21 cellular contexts compared by ENCODE assay signal in the genomic region with DNA sequence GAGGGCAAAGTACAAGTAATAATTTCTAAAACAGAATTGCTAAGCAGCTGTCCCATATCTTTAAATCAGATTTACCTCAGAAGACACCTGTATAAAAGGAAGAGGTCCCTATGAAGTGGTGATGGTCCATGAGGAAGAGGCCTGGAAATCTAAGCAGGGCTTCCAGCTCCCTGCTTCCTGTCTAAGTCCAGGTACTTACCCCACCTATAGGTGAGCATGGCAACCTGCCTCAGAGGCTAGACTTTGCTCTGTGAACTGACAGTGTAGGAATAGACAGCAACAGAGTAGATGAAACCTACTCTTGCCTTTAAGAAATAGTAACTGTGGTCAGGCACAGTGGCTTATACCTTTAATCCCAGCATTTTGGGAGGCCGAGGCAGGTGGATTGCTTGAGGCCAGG. TPM values are rescaled to one million over a fixed set of nuclear protein-coding genes. Genes with fewer than 3 reads are reported as not detected.
DNase-seq lines count a peak whose midpoint lies in the region; ATAC-seq and TF ChIP-seq lines count a peak whose summit lies in the region.
"Had no signal": no experiment of that assay in that cellular context is flagged by ENCODE, and none has a peak within 500 bp of the region (broad histone marks: within the 10 kb centered on the region; RNA-seq: fewer than 3 reads in every experiment).

No MANE protein-coding gene starts in this region.

- no TSS peak for BruUV-seq in PC-3 (replicated peaks; lab: Mats Ljungman, UMichigan)

- H3K4me1 Mint-ChIP-seq in GM23338, result peaks cover 15% of the 10 kb centered on the region; the same call in 2 of the 3 replicates
- H3K4me1 Mint-ChIP-seq in naive thymus-derived CD8-positive, alpha-beta T cell, result peaks cover 20 to 63% (median 44%) of the 10 kb centered on the region in 4 donors

- TF ChIP-seq CTCF in GM23338 (conservative IDR thresholded peaks at IDR 0.05; ENCODE audit: low read depth in 2 of 2), result peak; percentile 48 to 59
- peak; percentile 45 for TF ChIP-seq CTCF in PC-3 (conservative IDR thresholded peaks at IDR 0.05; ENCODE audit: low read depth, low read length)
- no peak for TF ChIP-seq CTCF in hepatocyte (IDR thresholded peaks at IDR 0.05; ENCODE audit: poor library complexity)

- H3K27me3 ChIP-seq in GM23338 (ENCODE audit: insufficient read depth) (no peaks in the 10 kb centered on the region), PC-3 (ENCODE audit: low read length) (no peaks in the 10 kb centered on the region), hepatocyte (no peaks in the 10 kb centered on the region)
- H3K27me3 ChIP-seq: ovary, right atrium auricular region had no signal

- no peaks in the 10 kb centered on the region for H3K36me3 Mint-ChIP-seq in GM23338 (ENCODE audit: low read depth)
- peaks cover 0 to 12% (median 4%) of the 10 kb centered on the region in 3 donors for H3K36me3 Mint-ChIP-seq in naive thymus-derived CD8-positive, alpha-beta T cell

- H3K27ac ChIP-seq in GM23338 (ENCODE audit: low read depth) (no peak overlapping the region), PC-3 (ENCODE audit: low read length) (no peak overlapping the region), hepatocyte (no peak overlapping the region)
- H3K27ac ChIP-seq: ovary, right atrium auricular region had no signal

- no peaks in the 10 kb centered on the region for H3K79me2 ChIP-seq in GM23338 (replicated peaks; ENCODE audit: insufficient read depth)
- no peaks in the 10 kb centered on the region for H3K79me2 ChIP-seq in PC-3 (ENCODE audit: low read length)
- H3K79me2 ChIP-seq in hepatocyte, result no peaks in the 10 kb centered on the region

- no peak overlapping the region for H3K4me3 ChIP-seq in GM23338
- no peak overlapping the region for H3K4me3 ChIP-seq in PC-3 (ENCODE audit: low read length)
- H3K4me3 ChIP-seq in hepatocyte, result no peak overlapping the region
- H3K4me3 ChIP-seq: lung, ovary, right atrium auricular region had no signal

- H3K9me3 ChIP-seq in PC-3 (ENCODE audit: low read length) (no peaks in the 10 kb centered on the region), hepatocyte (ENCODE audit: low read depth) (no peaks in the 10 kb centered on the region)
- H3K9me3 ChIP-seq: ovary, right atrium auricular region had no signal

- no peaks in the 10 kb centered on the region for H3K9me2 ChIP-seq in GM23338 (ENCODE audit: insufficient read depth)
- no peaks in the 10 kb centered on the region for H3K9me2 ChIP-seq in PC-3 (replicated peaks; ENCODE audit: low read length)
- no peaks in the 10 kb centered on the region for H3K9me2 ChIP-seq in hepatocyte (replicated peaks; ENCODE audit: insufficient read depth)

- intact Hi-C loops in PC-3 (cut with micrococcal nuclease), result no loop called here

- H2AFZ ChIP-seq in GM23338, result no peak overlapping the region
- H2AFZ ChIP-seq in PC-3 (ENCODE audit: low read length), result no peak overlapping the region
- H2AFZ ChIP-seq in hepatocyte, result no peak overlapping the region

- no peaks in the 10 kb centered on the region for H3K36me3 ChIP-seq in GM23338 (ENCODE audit: insufficient read depth)
- no peaks in the 10 kb centered on the region for H3K36me3 ChIP-seq in PC-3 (ENCODE audit: low read depth, low read length)
- H3K36me3 ChIP-seq in hepatocyte (replicated peaks; ENCODE audit: insufficient read depth, low read depth), result no peaks in the 10 kb centered on the region
- H3K36me3 ChIP-seq: ovary, right atrium auricular region had no signal

- H3K4me1 ChIP-seq in GM23338 (ENCODE audit: insufficient read depth) (peaks cover 13% of the 10 kb centered on the region; the same call in 1 of the 2 replicates), PC-3 (ENCODE audit: insufficient read depth, low read length) (peaks cover 28% of the 10 kb centered on the region), hepatocyte (ENCODE audit: insufficient read depth) (no peaks in the 10 kb centered on the region)
- H3K4me1 ChIP-seq: right atrium auricular region had no signal

- CTCF ChIA-PET in PC-3 (lab: Charles Lee), result no interaction called here

- ATAC-seq in GM23338 (peak; percentile 97), PC-3 (no peak), GM19023 (IDR thresholded peaks at IDR 0.05; ENCODE audit: unreplicated experiment) (no peak), HG02798 (IDR thresholded peaks at IDR 0.05; ENCODE audit: poor library complexity, unreplicated experiment) (no peak)
- ATAC-seq in naive thymus-derived CD8-positive, alpha-beta T cell, result no peak
- ATAC-seq: effector memory CD8-positive, alpha-beta T cell had no signal

- WGBS in hepatocyte (ENCODE audit: low lambda C conversion rate, missing lambda C conversion rate), result 100% methylated on average over 1 of the region's 1 CpG

- peak; percentile 63 for DNase-seq in GM23338 (ENCODE audit: low spot score)
- DNase-seq in PC-3, result peak; percentile 41
- peak; percentile 39 for DNase-seq in hepatocyte (ENCODE audit: low spot score)
- DNase-seq in naive thymus-derived CD8-positive, alpha-beta T cell, result no peak
- DNase-seq in 8988T, result no peak
- no peak for DNase-seq in NCI-H1092 treated with DMSO at 0.1 percent for 48 hours (lab: John Stamatoyannopoulos, UW)
- DNase-seq: activated CD4-positive, alpha-beta T cell treated with anti-CD3 and anti-CD28 coated beads, Interleukin-2, amount 50 U/mL, for 1 hour; activated CD8-positive, alpha-beta memory T cell treated with anti-CD3 and anti-CD28 coated beads, Interleukin-2, amount 50 U/mL, for 4 hours; AML-193; COR-L47; effector memory CD8-positive, alpha-beta T cell; glutamatergic neuron; immature natural killer cell; NCI-H1048; NCI-H524; ovary; T-helper 1 cell had no signal

- H3K9ac ChIP-seq in PC-3 (ENCODE audit: low read length), result no peak overlapping the region

- H3K9me3 Mint-ChIP-seq in GM23338, result no peaks in the 10 kb centered on the region
- H3K9me3 Mint-ChIP-seq in naive thymus-derived CD8-positive, alpha-beta T cell, result peaks cover 0 to 10% (median 0%) of the 10 kb centered on the region in 9 donors
- H3K9me3 Mint-ChIP-seq: effector memory CD8-positive, alpha-beta T cell; immature natural killer cell had no signal

- H3F3A ChIP-seq in GM23338 (replicated peaks; ENCODE audit: low read depth) (no peaks in the 10 kb centered on the region), PC-3 (ENCODE audit: low read length, unreplicated experiment) (no peaks in the 10 kb centered on the region)

- no peaks in the 10 kb centered on the region for H4K20me1 ChIP-seq in GM23338 (replicated peaks; ENCODE audit: insufficient read depth)
- no peaks in the 10 kb centered on the region for H4K20me1 ChIP-seq in PC-3 (ENCODE audit: low read length)
- H4K20me1 ChIP-seq in hepatocyte (ENCODE audit: insufficient read depth, poor library complexity, severe bottlenecking), result no peaks in the 10 kb centered on the region

- H3K27me3 Mint-ChIP-seq in GM23338 (ENCODE audit: insufficient read depth, low read depth, poor library complexity), result peaks cover 5% of the 10 kb centered on the region
- no peaks in the 10 kb centered on the region for H3K27me3 Mint-ChIP-seq in naive thymus-derived CD8-positive, alpha-beta T cell
- H3K27me3 Mint-ChIP-seq: effector memory CD8-positive, alpha-beta T cell had no signal

- POLR2A ChIA-PET in PC-3 (lab: Charles Lee; ENCODE audit: unreplicated experiment), result no interaction called here
- POLR2A ChIA-PET in naive thymus-derived CD8-positive, alpha-beta T cell (lab: Charles Lee), result interaction anchor here (0.6 to 1.6 kb wide), 4 partner anchors 8 to 413 kb away, joined by 3 read pairs; a partner anchor contains a TSS

- H3K4me3 Mint-ChIP-seq in GM23338, result no peak overlapping the region
- H3K4me3 Mint-ChIP-seq in naive thymus-derived CD8-positive, alpha-beta T cell, result no peak overlapping the region
- H3K4me3 Mint-ChIP-seq: effector memory CD8-positive, alpha-beta T cell; immature natural killer cell had no signal

- H3K4me2 ChIP-seq in GM23338 (no peak overlapping the region), PC-3 (ENCODE audit: low read length) (no peak overlapping the region), hepatocyte (no peak overlapping the region)

- no peak overlapping the region for H3K27ac Mint-ChIP-seq in GM23338
- peak overlapping the region in 8 of 10 donors; percentile 1 to 82 (median 33) for H3K27ac Mint-ChIP-seq in naive thymus-derived CD8-positive, alpha-beta T cell

TF ChIP-seq in GM23338, 12 proteins besides CTCF, POLR2A, EP300 and RAD21 (continues in another document):
- TF ChIP-seq, protein P1, sequence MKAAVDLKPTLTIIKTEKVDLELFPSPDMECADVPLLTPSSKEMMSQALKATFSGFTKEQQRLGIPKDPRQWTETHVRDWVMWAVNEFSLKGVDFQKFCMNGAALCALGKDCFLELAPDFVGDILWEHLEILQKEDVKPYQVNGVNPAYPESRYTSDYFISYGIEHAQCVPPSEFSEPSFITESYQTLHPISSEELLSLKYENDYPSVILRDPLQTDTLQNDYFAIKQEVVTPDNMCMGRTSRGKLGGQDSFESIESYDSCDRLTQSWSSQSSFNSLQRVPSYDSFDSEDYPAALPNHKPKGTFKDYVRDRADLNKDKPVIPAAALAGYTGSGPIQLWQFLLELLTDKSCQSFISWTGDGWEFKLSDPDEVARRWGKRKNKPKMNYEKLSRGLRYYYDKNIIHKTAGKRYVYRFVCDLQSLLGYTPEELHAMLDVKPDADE (IDR thresholded peaks at IDR 0.05), result no peak

RNA-seq across cellular contexts. Expression of a gene that starts 55.8 kb away (rescaled TPM):
- total RNA-seq in GM23338 (2014; rRNA removed; shearing (Covaris generic)), result 13.6 and 16.5 TPM in 2 replicates
- polyA plus RNA-seq in GM23338 (2016; fragmentation: Nextera tagmentation; extraction: Ambion mirVana) (8.5 and 11.9 TPM in 2 replicates), hepatocyte (53.7 and 58.0 TPM in 2 replicates)
- total RNA-seq in PC-3 (2014; rRNA removed) (39.5 and 40.3 TPM in 2 replicates), hepatocyte (114 and 134 TPM in 2 replicates)
- 100 to 1,000 TPM; 355 to 374 TPM for total RNA-seq in naive thymus-derived CD8-positive, alpha-beta T cell
- 100 to 1,000 TPM in 2 of 3 donors, 10 to 100 TPM in 1; 72.6 to 134 (median 113) TPM for polyA plus RNA-seq in naive thymus-derived CD8-positive, alpha-beta T cell

Comparison
In these comparisons a context has a peak if more than half of its experiments do, and no peak if none do; other contexts are left out.
1. DNase-seq: peak in GM23338 (single experiment), PC-3 (single experiment) and hepatocyte (single experiment); none in naive thymus-derived CD8-positive, alpha-beta T cell (0 of 10), 8988T (single experiment) and NCI-H1092 treated with DMSO at 0.1 percent for 48 hours (single experiment).